Comparison of ENCODE assay signal across 23 cellular contexts in the genomic region with DNA sequence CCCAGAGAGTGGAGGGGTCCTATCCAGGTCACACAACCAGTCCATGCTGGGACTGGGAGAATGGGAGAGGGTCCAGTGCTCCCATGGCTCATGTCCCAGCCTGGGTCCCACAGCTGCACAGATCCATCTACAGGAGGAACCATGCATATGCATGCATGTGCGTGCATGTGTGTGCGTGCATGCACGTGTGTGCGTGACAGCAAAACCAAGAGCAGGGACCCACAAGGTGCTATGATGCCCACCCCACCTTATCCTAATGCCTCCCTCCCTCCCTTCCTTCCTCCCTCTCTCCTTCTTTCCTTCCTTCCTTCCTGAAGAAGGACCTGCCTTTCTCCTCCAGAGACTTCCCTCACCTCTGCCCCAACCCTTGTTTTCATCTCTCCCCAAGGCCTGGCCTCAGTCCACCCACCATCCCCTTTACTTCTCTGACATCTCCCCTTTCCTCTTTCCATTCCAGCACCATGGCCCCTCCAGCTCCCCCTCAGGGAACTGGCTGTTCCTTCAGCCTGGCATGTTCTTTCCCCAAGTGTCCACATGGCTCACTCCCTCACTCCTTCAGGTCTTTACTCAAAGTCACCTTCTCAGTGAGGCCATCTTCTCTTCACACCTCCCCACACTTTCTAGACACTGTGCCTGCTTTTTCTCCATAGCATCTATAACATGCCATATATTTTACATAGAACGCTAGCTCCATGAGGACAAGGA. TPM values are rescaled to one million over a fixed set of nuclear protein-coding genes. Genes with fewer than 3 reads are reported as not detected.
DNase-seq lines count a peak whose midpoint lies in the region; ATAC-seq, FAIRE-seq and TF ChIP-seq lines count a peak whose summit lies in the region.
"Had no signal": no experiment of that assay in that cellular context is flagged by ENCODE, and none has a peak within 500 bp of the region (broad histone marks: within the 10 kb centered on the region; RNA-seq: fewer than 3 reads in every experiment).

No MANE protein-coding gene starts in this region.

- ATAC-seq in A549 (peak; percentile 63 to 65), Right ventricle myocardium inferior (peak; percentile 12), HG02884 (IDR thresholded peaks at IDR 0.05; ENCODE audit: unreplicated experiment) (no peak), GM18867 (IDR thresholded peaks at IDR 0.05; ENCODE audit: unreplicated experiment) (no peak)
- ATAC-seq: CD8-positive, alpha-beta T cell had no signal

- WGBS in A549 (ENCODE audit: missing lambda C conversion rate), result 96% methylated on average over 5 of the region's 5 CpGs

- H3K4me3 Mint-ChIP-seq in HFFc6, result no peak overlapping the region
- no peak overlapping the region for H3K4me3 Mint-ChIP-seq in activated CD4-positive, alpha-beta memory T cell treated with anti-CD3 and anti-CD28 coated beads for 36 hours
- H3K4me3 Mint-ChIP-seq: activated CD4-positive, alpha-beta T cell treated with anti-CD3 and anti-CD28 coated beads, Interleukin-2, amount 10 ng/mL, durations not matched to agents 24 days and 14 days; CD8-positive, alpha-beta T cell; immature natural killer cell had no signal

- DNase-seq in A549 (ENCODE audit: low read depth in 1 of 2, low spot score in 1 of 2), result peak in 1 of 2 experiments; percentile 27
- no peak for DNase-seq in HFFc6
- no peak for DNase-seq in Right ventricle myocardium inferior (ENCODE audit: missing footprints)
- peak; percentile 75 for DNase-seq in mesenteric fat pad (ENCODE audit: low spot score)
- DNase-seq in activated CD4-positive, alpha-beta memory T cell treated with anti-CD3 and anti-CD28 coated beads for 36 hours, result no peak
- DNase-seq in NCI-H82 (lab: John Stamatoyannopoulos, UW), result no peak
- DNase-seq: activated CD4-positive, alpha-beta T cell treated with anti-CD3 and anti-CD28 coated beads, Interleukin-2, amount 10 ng/mL, durations not matched to agents 24 days and 14 days; activated naive CD4-positive, alpha-beta T cell treated with anti-CD3 and anti-CD28 coated beads, Interleukin-2, amount 50 U/mL, for 16 hours; CD8-positive, alpha-beta T cell; cortex of kidney; GM23248; immature natural killer cell; NCI-H1105; NCI-H69; stimulated activated CD4-positive, alpha-beta T cell treated with anti-CD3 and anti-CD28 coated beads, Interleukin-2, amount 100 ng/mL, for 24 hours had no signal

- POLR2A ChIA-PET in A549 (lab: Yijun Ruan, JAX), result interaction anchor here (0.6 kb wide), 1 partner anchor 91 kb away, joined by 3 read pairs; no protein-coding TSS in a partner anchor
- POLR2A ChIA-PET in activated CD4-positive, alpha-beta memory T cell treated with anti-CD3 and anti-CD28 coated beads for 36 hours (lab: Charles Lee), result no interaction called here

- H3K9me3 ChIP-seq in A549, result no peaks in the 10 kb centered on the region

- no peak overlapping the region; a peak in 1 of 6 replicates for H3K27ac ChIP-seq in A549
- H3K27ac ChIP-seq: epithelial cell of prostate, GM23248 had no signal

- H3K4me1 ChIP-seq in A549, result 0 out of 3 replicates have a peak, but pooled peaks cover 10% of the 10 kb centered on the region

- H3K4me1 Mint-ChIP-seq in HFFc6 (ENCODE audit: low read depth), result peaks cover 7% of the 10 kb centered on the region
- no peaks in the 10 kb centered on the region for H3K4me1 Mint-ChIP-seq in activated CD4-positive, alpha-beta memory T cell treated with anti-CD3 and anti-CD28 coated beads for 36 hours (ENCODE audit: low read depth)
- H3K4me1 Mint-ChIP-seq: activated CD4-positive, alpha-beta T cell treated with anti-CD3 and anti-CD28 coated beads, Interleukin-2, amount 10 ng/mL, durations not matched to agents 24 days and 14 days; immature natural killer cell had no signal

- H3K27me3 Mint-ChIP-seq in HFFc6 (ENCODE audit: insufficient read depth), result peaks cover 5% of the 10 kb centered on the region; the same call in 1 of the 2 replicates
- H3K27me3 Mint-ChIP-seq in activated CD4-positive, alpha-beta memory T cell treated with anti-CD3 and anti-CD28 coated beads for 36 hours, result no peaks in the 10 kb centered on the region
- H3K27me3 Mint-ChIP-seq: activated CD4-positive, alpha-beta T cell treated with anti-CD3 and anti-CD28 coated beads, Interleukin-2, amount 10 ng/mL, durations not matched to agents 24 days and 14 days had no signal

- CTCF ChIA-PET in A549 (lab: Yijun Ruan, JAX), result interaction anchor here (0.8 to 10.5 kb wide), 7 partner anchors 8 to 94 kb away, joined by 3 to 147 read pairs (median 3); no protein-coding TSS in a partner anchor
- CTCF ChIA-PET in activated CD4-positive, alpha-beta memory T cell treated with anti-CD3 and anti-CD28 coated beads for 36 hours (lab: Charles Lee), result interaction anchor here (1.1 to 1.4 kb wide), 2 partner anchors 86 to 100 kb away, joined by 3 to 7 read pairs; no protein-coding TSS in a partner anchor

- TF ChIP-seq EP300 in A549 (IDR thresholded peaks at IDR 0.05), result no peak

- TF ChIP-seq RAD21 in A549 (conservative IDR thresholded peaks at IDR 0.05 in 1 of 2, IDR thresholded peaks at IDR 0.05 in 1 of 2), result no peak

- TF ChIP-seq CTCF in A549 (IDR thresholded peaks at IDR 0.05) (no peak), HFFc6 (IDR thresholded peaks at IDR 0.05) (peak; percentile 15; the same call in 1 of the 2 replicates)

- H3K27ac Mint-ChIP-seq in HFFc6, result no peak overlapping the region
- H3K27ac Mint-ChIP-seq in activated CD4-positive, alpha-beta memory T cell treated with anti-CD3 and anti-CD28 coated beads for 36 hours, result no peak overlapping the region
- H3K27ac Mint-ChIP-seq: activated CD4-positive, alpha-beta T cell treated with anti-CD3 and anti-CD28 coated beads, Interleukin-2, amount 10 ng/mL, durations not matched to agents 24 days and 14 days; CD8-positive, alpha-beta T cell had no signal

- H3K4me3 ChIP-seq in A549, result no peak overlapping the region
- H3K4me3 ChIP-seq: GM23248, lung had no signal

- no peak overlapping the region for H3K4me2 ChIP-seq in A549

- FAIRE-seq in A549 (lab: Jason Lieb, UNC), result no peak
- FAIRE-seq: GM12892, RCC 7860 had no signal

- no peaks in the 10 kb centered on the region for H3K9me3 Mint-ChIP-seq in HFFc6
- H3K9me3 Mint-ChIP-seq in activated CD4-positive, alpha-beta memory T cell treated with anti-CD3 and anti-CD28 coated beads for 36 hours, result no peaks in the 10 kb centered on the region
- H3K9me3 Mint-ChIP-seq: activated CD4-positive, alpha-beta T cell treated with anti-CD3 and anti-CD28 coated beads, Interleukin-2, amount 10 ng/mL, durations not matched to agents 24 days and 14 days; CD8-positive, alpha-beta T cell; immature natural killer cell had no signal

- intact Hi-C loops in Right ventricle myocardium inferior (cut with DNase I), result no loop called here
- intact Hi-C loops in activated CD4-positive, alpha-beta memory T cell treated with anti-CD3 and anti-CD28 coated beads for 36 hours (cut with micrococcal nuclease), result no loop called here

- no peaks in the 10 kb centered on the region for H3K36me3 Mint-ChIP-seq in HFFc6 (ENCODE audit: low read depth)
- no peaks in the 10 kb centered on the region for H3K36me3 Mint-ChIP-seq in activated CD4-positive, alpha-beta memory T cell treated with anti-CD3 and anti-CD28 coated beads for 36 hours
- H3K36me3 Mint-ChIP-seq: CD8-positive, alpha-beta T cell; immature natural killer cell had no signal

- TF ChIP-seq POLR2A in A549 (IDR thresholded peaks at IDR 0.05; ENCODE audit: low read length), result no peak

TF ChIP-seq in A549, 52 proteins besides CTCF, POLR2A, EP300 and RAD21 (continues in another document):
- TF ChIP-seq, protein P1, sequence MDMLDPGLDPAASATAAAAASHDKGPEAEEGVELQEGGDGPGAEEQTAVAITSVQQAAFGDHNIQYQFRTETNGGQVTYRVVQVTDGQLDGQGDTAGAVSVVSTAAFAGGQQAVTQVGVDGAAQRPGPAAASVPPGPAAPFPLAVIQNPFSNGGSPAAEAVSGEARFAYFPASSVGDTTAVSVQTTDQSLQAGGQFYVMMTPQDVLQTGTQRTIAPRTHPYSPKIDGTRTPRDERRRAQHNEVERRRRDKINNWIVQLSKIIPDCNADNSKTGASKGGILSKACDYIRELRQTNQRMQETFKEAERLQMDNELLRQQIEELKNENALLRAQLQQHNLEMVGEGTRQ (IDR thresholded peaks at IDR 0.05), result no peak
- TF ChIP-seq TFCP2L1 (CRISPR knock-in tag; IDR thresholded peaks at IDR 0.05), result no peak
- no peak for TF ChIP-seq NR3C1 (IDR thresholded peaks at IDR 0.05)
- TF ChIP-seq, protein P2, sequence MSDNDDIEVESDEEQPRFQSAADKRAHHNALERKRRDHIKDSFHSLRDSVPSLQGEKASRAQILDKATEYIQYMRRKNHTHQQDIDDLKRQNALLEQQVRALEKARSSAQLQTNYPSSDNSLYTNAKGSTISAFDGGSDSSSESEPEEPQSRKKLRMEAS (IDR thresholded peaks at IDR 0.05), result no peak
- no peak for TF ChIP-seq CHD2 (IDR thresholded peaks at IDR 0.05; ENCODE audit: low read length, partially characterized antibody)
- TF ChIP-seq BCL3 (IDR thresholded peaks at IDR 0.05), result no peak
- no peak for TF ChIP-seq MYC (IDR thresholded peaks at IDR 0.05; ENCODE audit: borderline replicate concordance, low read length)
- no peak for TF ChIP-seq ZSCAN20 (CRISPR knock-in tag; IDR thresholded peaks at IDR 0.05)

RNA-seq across cellular contexts. Expression of gene AQP7, which starts 21.8 kb away (rescaled TPM):
- 1.1 and 1.2 TPM in 2 replicates for polyA plus RNA-seq in A549 (2011; rRNA removed)
- polyA plus RNA-seq in A549 (2012; cell fraction: cytosol; rRNA removed), result 0.32 and 0.39 TPM in 2 replicates
- polyA plus RNA-seq in A549 (2012; cell fraction: nucleus; rRNA removed), result 1.4 and 1.6 TPM in 2 replicates
- 0.39 to 0.69 TPM (median 0.61 TPM) in 3 replicates for polyA plus RNA-seq in A549 (2017; fragmentation: RNase III; extraction: RNeasy Plus Mini Kit Qiagen cat#74134 plus additional on column Dnase treatment)
- polyA minus RNA-seq in A549 (2011; rRNA and poly(A)+ RNA removed), result 2.4 and 4.0 TPM in 2 replicates
- not detected for total RNA-seq in HFFc6 (2021; fragmentation: NEBNext Ultra II Directional; extraction: Animal tissue kit (Norgen Biotek cat#: 25700))
- total RNA-seq in Right ventricle myocardium inferior, result 147 TPM
- 323 TPM for total RNA-seq in mesenteric fat pad
- total RNA-seq in activated CD4-positive, alpha-beta memory T cell treated with anti-CD3 and anti-CD28 coated beads for 36 hours, result under 1 TPM; 0.12 to 0.36 TPM
- total RNA-seq: activated CD4-positive, alpha-beta T cell treated with anti-CD3 and anti-CD28 coated beads, Interleukin-2, amount 10 ng/mL, durations not matched to agents 24 days and 14 days; CD8-positive, alpha-beta T cell; Daoy; GM23248 had no signal
- polyA plus RNA-seq: GM23248, immature natural killer cell, neural cell had no signal

Comparison
In these comparisons a context has a peak if more than half of its experiments do, and no peak if none do; other contexts are left out.
1. ATAC-seq: peak in A549 (2 of 2) and Right ventricle myocardium inferior (single experiment); none in HG02884 (single experiment) and GM18867 (single experiment).
2. RNA of gene AQP7, which starts 21.8 kb away (total RNA-seq): 323 TPM in mesenteric fat pad (single experiment) and 147 TPM in Right ventricle myocardium inferior (single experiment); 0.12 to 0.36 TPM in activated CD4-positive, alpha-beta memory T cell treated with anti-CD3 and anti-CD28 coated beads for 36 hours and not detected in HFFc6; every median in the first group is over 100 times any median in the second.